In genomic region chr17:10034719-10035475, GRCh38 we compare ENCODE assay signal across 17 cellular contexts.
DNase-seq lines count a peak whose midpoint lies in the region; ATAC-seq and TF ChIP-seq lines count a peak whose summit lies in the region.
"Had no signal": no experiment of that assay in that cellular context is flagged by ENCODE, and none has a peak within 500 bp of the region (broad histone marks: within the 10 kb centered on the region; RNA-seq: fewer than 3 reads in every experiment).

No MANE protein-coding gene starts in this region.

- no peak for TF ChIP-seq CTCF in AG10803 (conservative IDR thresholded peaks at IDR 0.05; ENCODE audit: low read length)
- TF ChIP-seq CTCF in lower lobe of right lung (IDR thresholded peaks at IDR 0.05): no peak
- no peak for TF ChIP-seq CTCF in smooth muscle cell (IDR thresholded peaks at IDR 0.05; ENCODE audit: borderline replicate concordance, insufficient read depth, poor library complexity, severe bottlenecking)

- peaks cover 40% of the 10 kb centered on the region for H3K4me1 ChIP-seq in lower lobe of right lung
- peaks cover 25% of the 10 kb centered on the region for H3K4me1 ChIP-seq in smooth muscle cell (ENCODE audit: low read depth)
- no peaks in the 10 kb centered on the region for H3K4me1 ChIP-seq in mesendoderm (ENCODE audit: control insufficient read depth, low read depth, low read length)

- H3K79me1 ChIP-seq in mesendoderm (ENCODE audit: low read length): no peaks in the 10 kb centered on the region

- intact Hi-C loops in lower lobe of right lung (cut with DNase I): no loop called here

- no peak overlapping the region for H2BK120ac ChIP-seq in mesendoderm (ENCODE audit: low read depth, low read length)

- H4K20me1 ChIP-seq in smooth muscle cell (ENCODE audit: low read depth): peaks cover 100% of the 10 kb centered on the region

- H3K56ac ChIP-seq in mesendoderm (ENCODE audit: low read length): no peak overlapping the region

- H3K4me2 ChIP-seq in smooth muscle cell: no peak overlapping the region
- H3K4me2 ChIP-seq in mesendoderm (ENCODE audit: low read length): no peak overlapping the region

- H3K9me3 ChIP-seq in lower lobe of right lung (no peaks in the 10 kb centered on the region), smooth muscle cell (replicated peaks; ENCODE audit: low read depth) (no peaks in the 10 kb centered on the region)

- no peak overlapping the region for H3K9ac ChIP-seq in smooth muscle cell (ENCODE audit: low read depth)
- H3K9ac ChIP-seq in mesendoderm (ENCODE audit: low read length): no peak overlapping the region

- no peak overlapping the region for H2BK5ac ChIP-seq in mesendoderm (ENCODE audit: low read length)

- H3K27me3 ChIP-seq in lower lobe of right lung (ENCODE audit: low read depth) (peaks cover 12% of the 10 kb centered on the region), smooth muscle cell (ENCODE audit: low read depth) (no peaks in the 10 kb centered on the region), mesendoderm (ENCODE audit: insufficient read depth, low read length, poor library complexity) (no peaks in the 10 kb centered on the region)
- H3K27me3 ChIP-seq: brain microvascular endothelial cell had no signal

- H3K23ac ChIP-seq in mesendoderm (ENCODE audit: low read length): no peak overlapping the region

- no peak overlapping the region for H2BK15ac ChIP-seq in mesendoderm (replicated peaks; ENCODE audit: low read depth)

- ATAC-seq in lower lobe of right lung (peak in 1 of 2 donors; percentile 2), HG02588 (IDR thresholded peaks at IDR 0.05; ENCODE audit: unreplicated experiment) (no peak)
- ATAC-seq: activated CD4-positive, CD25-positive, alpha-beta regulatory T cell treated with anti-CD3 and anti-CD28 coated beads, Interleukin-2, amount 50 U/mL, for 24 hours; CD8-positive, alpha-beta T cell had no signal

- no peak overlapping the region for H3K18ac ChIP-seq in mesendoderm (ENCODE audit: low read length)

- DNase-seq in AG10803 (ENCODE audit: low read depth): peak; percentile 31
- DNase-seq in lower lobe of right lung: no peak
- no peak for DNase-seq in smooth muscle cell (lab: John Stamatoyannopoulos, UW; ENCODE audit: unreplicated experiment)
- DNase-seq in NCI-H2227 (lab: John Stamatoyannopoulos, UW; ENCODE audit: unreplicated experiment): no peak
- no peak for DNase-seq in HuH-7.5 (ENCODE audit: low spot score)
- DNase-seq in mesendoderm: no peak
- DNase-seq: activated CD8-positive, alpha-beta memory T cell treated with anti-CD3 and anti-CD28 coated beads, Interleukin-2, amount 50 U/mL, for 48 hours; activated naive CD4-positive, alpha-beta T cell treated with Interleukin-2 at 50 U/mL for 16 hours; brain microvascular endothelial cell; CD8-positive, alpha-beta T cell; NCI-H2081 treated with DMSO at 0.1 percent for 48 hours; NCI-H748 treated with DMSO at 0.1 percent for 48 hours; retina; stimulated activated CD4-positive, alpha-beta T cell treated with anti-CD3 and anti-CD28 coated beads, Interleukin-2, amount 100 ng/mL, for 48 hours had no signal

- no peak overlapping the region for H2AK5ac ChIP-seq in mesendoderm (ENCODE audit: low read length)

- no peak overlapping the region for H3K4ac ChIP-seq in mesendoderm (ENCODE audit: low read depth, low read length)

- H3K4me3 ChIP-seq in AG10803 (ENCODE audit: low read length): no peak overlapping the region
- H3K4me3 ChIP-seq in lower lobe of right lung: peak overlapping the region; percentile 36
- no peak overlapping the region for H3K4me3 ChIP-seq in smooth muscle cell
- no peak overlapping the region for H3K4me3 ChIP-seq in mesendoderm (ENCODE audit: low read length)

- H3K36me3 ChIP-seq in lower lobe of right lung (no peaks in the 10 kb centered on the region), smooth muscle cell (ENCODE audit: low read depth) (no peaks in the 10 kb centered on the region), mesendoderm (ENCODE audit: control insufficient read depth, insufficient read depth, low read length) (no peaks in the 10 kb centered on the region)
- H3K36me3 ChIP-seq: brain microvascular endothelial cell had no signal

- peaks cover 6% of the 10 kb centered on the region for H3F3A ChIP-seq in smooth muscle cell (ENCODE audit: low read depth)

- H3K27ac ChIP-seq in cingulate gyrus (ENCODE audit: low read depth, low read length): peak overlapping the region; percentile 93
- H3K27ac ChIP-seq in lower lobe of right lung: peak overlapping the region; percentile 84
- peak overlapping the region; percentile 12 for H3K27ac ChIP-seq in smooth muscle cell (ENCODE audit: low read depth)
- H3K27ac ChIP-seq in mesendoderm (ENCODE audit: low read depth, low read length): no peak overlapping the region
- H3K27ac ChIP-seq: brain microvascular endothelial cell had no signal

- 92% methylated on average over 15 of the region's 15 CpGs for WGBS in smooth muscle cell (ENCODE audit: low lambda C conversion rate)
- WGBS in mesendoderm (ENCODE audit: extremely low coverage, insufficient coverage, low lambda C conversion rate): no CpG with 5 or more reads among the region's 15 CpGs

- H3K79me2 ChIP-seq in smooth muscle cell (ENCODE audit: low read depth): peaks cover 98% of the 10 kb centered on the region
- H3K79me2 ChIP-seq in mesendoderm (ENCODE audit: control insufficient read depth, insufficient read depth, low read length): no peaks in the 10 kb centered on the region

- no peak overlapping the region for H2AFZ ChIP-seq in smooth muscle cell (ENCODE audit: low read depth)

- no peak overlapping the region for H4K8ac ChIP-seq in mesendoderm (ENCODE audit: low read depth, low read length)

- H4K5ac ChIP-seq in mesendoderm (ENCODE audit: low read length): no peak overlapping the region
